Comparison of ENCODE assay signal across 27 cellular contexts in genomic region chr2:8915941-8916340, GRCh38.
"Had no signal": no experiment of that assay in that cellular context is flagged by ENCODE, and none has a peak within 500 bp of the region (broad histone marks: within the 10 kb centered on the region; RNA-seq: fewer than 3 reads in every experiment).

No MANE protein-coding gene starts in this region.

- H3K4me1 Mint-ChIP-seq: endodermal cell, memory B cell had no signal

- FAIRE-seq: islet of Langerhans, keratinocyte had no signal

- H3K27ac ChIP-seq: colonic mucosa, epithelial cell of prostate, esophagus squamous epithelium, gastrocnemius medialis, heart right ventricle, left lung had no signal

- H3K27ac Mint-ChIP-seq: dendritic cell treated with granulocyte-macrophage colony-stimulating factor and Interleukin-4, amounts not matched to agents 40 ng/mL and 50 ng/mL, for 4 days; effector memory CD8-positive, alpha-beta T cell; endodermal cell; memory B cell had no signal

- H3K36me3 Mint-ChIP-seq: memory B cell had no signal

- H3K4me3 ChIP-seq: colonic mucosa, esophagus squamous epithelium, gastrocnemius medialis, heart right ventricle, left lung, lung had no signal

- H3K27me3 ChIP-seq: colonic mucosa, esophagus squamous epithelium, gastrocnemius medialis, heart right ventricle, left lung had no signal

- ATAC-seq: effector memory CD8-positive, alpha-beta T cell; esophagus mucosa; gastrocnemius medialis; heart right ventricle; left cardiac atrium; left lung; left ventricle myocardium superior had no signal

- H3K4me1 ChIP-seq: colonic mucosa, esophagus squamous epithelium, gastrocnemius medialis, heart right ventricle, left lung had no signal

- H3K36me3 ChIP-seq: colonic mucosa, gastrocnemius medialis, heart right ventricle, left lung had no signal

- H3K9me3 ChIP-seq: colonic mucosa, gastrocnemius medialis had no signal

- DNase-seq: colonic mucosa; cortex of kidney; effector CD8-positive, alpha-beta T cell; effector memory CD8-positive, alpha-beta T cell; endodermal cell; erythroblast; esophagus squamous epithelium; foreskin fibroblast; foreskin melanocyte; gastrocnemius medialis; glutamatergic neuron; head of caudate nucleus; heart right ventricle; hippocampal formation; left cardiac atrium; left lung; left ventricle myocardium superior; mammary epithelial cell; mesendoderm; midbrain had no signal

- H3K27me3 Mint-ChIP-seq: dendritic cell treated with granulocyte-macrophage colony-stimulating factor and Interleukin-4, amounts not matched to agents 40 ng/mL and 50 ng/mL, for 4 days; memory B cell had no signal

- H3K9me3 Mint-ChIP-seq: effector memory CD8-positive, alpha-beta T cell had no signal

- H3K4me3 Mint-ChIP-seq: dendritic cell treated with granulocyte-macrophage colony-stimulating factor and Interleukin-4, amounts not matched to agents 40 ng/mL and 50 ng/mL, for 4 days; effector memory CD8-positive, alpha-beta T cell; endodermal cell; memory B cell had no signal
